ENCODE assay signal across 18 cellular contexts in the genomic region with DNA sequence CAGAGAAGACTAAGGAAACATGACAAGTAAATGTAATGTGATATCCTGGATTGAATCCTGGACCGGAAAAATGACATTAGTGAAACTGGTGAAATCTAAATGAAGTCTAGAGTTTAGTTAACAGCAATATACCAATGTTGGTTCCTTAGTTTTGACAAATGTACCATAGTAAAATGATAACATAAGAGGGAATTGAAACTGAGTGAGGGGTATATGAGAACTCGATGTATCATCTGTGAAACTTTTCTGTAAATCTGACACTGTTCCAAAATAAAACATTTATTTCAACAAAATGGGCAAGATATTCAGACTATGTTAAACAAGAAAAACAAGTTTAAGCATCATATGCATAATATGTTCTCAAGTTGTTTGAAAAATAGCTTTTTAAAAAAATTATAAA.
DNase-seq lines count a peak whose midpoint lies in the region; ATAC-seq lines count a peak whose summit lies in the region.
"Had no signal": no experiment of that assay in that cellular context is flagged by ENCODE, and none has a peak within 500 bp of the region (broad histone marks: within the 10 kb centered on the region; RNA-seq: fewer than 3 reads in every experiment).

No MANE protein-coding gene starts in this region.

- no peak overlapping the region for H3K4me3 Mint-ChIP-seq in memory B cell
- H3K4me3 Mint-ChIP-seq: CD4-positive, alpha-beta T cell; GM23338; HFFc6 had no signal

- ATAC-seq in GM18511 (IDR thresholded peaks at IDR 0.05; ENCODE audit: unreplicated experiment) (peak; percentile 57), memory B cell (ENCODE audit: low read depth) (no peak), GM19351 (IDR thresholded peaks at IDR 0.05; ENCODE audit: unreplicated experiment) (no peak)
- ATAC-seq: GM23338, HCT116 had no signal

- H3K27me3 Mint-ChIP-seq in memory B cell, result no peaks in the 10 kb centered on the region
- H3K27me3 Mint-ChIP-seq: CD4-positive, alpha-beta T cell had no signal

- H3K36me3 Mint-ChIP-seq in memory B cell, result peaks cover 22% of the 10 kb centered on the region

- H3K27ac Mint-ChIP-seq in memory B cell, result peak overlapping the region; percentile 57
- H3K27ac Mint-ChIP-seq: CD4-positive, alpha-beta T cell; GM23338; HFFc6 had no signal

- peaks cover 17% of the 10 kb centered on the region for H3K4me1 Mint-ChIP-seq in memory B cell

- DNase-seq in MV-4-11 (lab: John Stamatoyannopoulos, UW) (peak; percentile 16), memory B cell (ENCODE audit: low spot score in 2 of 2) (no peak), retina (no peak), D341Med (ENCODE audit: low spot score) (no peak)
- DNase-seq: ACHN; Caco-2; CD4-positive, alpha-beta T cell; DMS79 treated with DMSO at 0.1 percent for 48 hours; GF-D8; H7; HFFc6; IMR-90; Kasumi-1; KBM-7 had no signal

- H3K9me3 Mint-ChIP-seq in memory B cell, result no peaks in the 10 kb centered on the region
- H3K9me3 Mint-ChIP-seq: CD4-positive, alpha-beta T cell; GM23338; HFFc6 had no signal
